Comparison of ENCODE assay signal across 1 cellular context in genomic region chr1:207316141-207316540, GRCh38.
TF ChIP-seq lines count a peak whose summit lies in the region.

No MANE protein-coding gene starts in this region.

TF ChIP-seq in HCT116, 20 proteins besides CTCF, POLR2A, EP300 and RAD21 (continued from another document):
- no peak for TF ChIP-seq REST (IDR thresholded peaks at IDR 0.05; ENCODE audit: low read depth)
- TF ChIP-seq CEBPB (IDR thresholded peaks at IDR 0.05; ENCODE audit: low read depth): no peak
- TF ChIP-seq SRF (IDR thresholded peaks at IDR 0.05; ENCODE audit: low read depth): no peak
- no peak for TF ChIP-seq FOSL1 (IDR thresholded peaks at IDR 0.05; ENCODE audit: low read depth)
- TF ChIP-seq, protein P1, sequence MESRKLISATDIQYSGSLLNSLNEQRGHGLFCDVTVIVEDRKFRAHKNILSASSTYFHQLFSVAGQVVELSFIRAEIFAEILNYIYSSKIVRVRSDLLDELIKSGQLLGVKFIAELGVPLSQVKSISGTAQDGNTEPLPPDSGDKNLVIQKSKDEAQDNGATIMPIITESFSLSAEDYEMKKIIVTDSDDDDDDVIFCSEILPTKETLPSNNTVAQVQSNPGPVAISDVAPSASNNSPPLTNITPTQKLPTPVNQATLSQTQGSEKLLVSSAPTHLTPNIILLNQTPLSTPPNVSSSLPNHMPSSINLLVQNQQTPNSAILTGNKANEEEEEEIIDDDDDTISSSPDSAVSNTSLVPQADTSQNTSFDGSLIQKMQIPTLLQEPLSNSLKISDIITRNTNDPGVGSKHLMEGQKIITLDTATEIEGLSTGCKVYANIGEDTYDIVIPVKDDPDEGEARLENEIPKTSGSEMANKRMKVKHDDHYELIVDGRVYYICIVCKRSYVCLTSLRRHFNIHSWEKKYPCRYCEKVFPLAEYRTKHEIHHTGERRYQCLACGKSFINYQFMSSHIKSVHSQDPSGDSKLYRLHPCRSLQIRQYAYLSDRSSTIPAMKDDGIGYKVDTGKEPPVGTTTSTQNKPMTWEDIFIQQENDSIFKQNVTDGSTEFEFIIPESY (IDR thresholded peaks at IDR 0.05; ENCODE audit: extremely low read depth, insufficient replicate concordance, low read length): no peak
- TF ChIP-seq YY1 (IDR thresholded peaks at IDR 0.05; ENCODE audit: extremely low read depth, insufficient replicate concordance, low read depth, low read length): no peak
- TF ChIP-seq, protein P2, sequence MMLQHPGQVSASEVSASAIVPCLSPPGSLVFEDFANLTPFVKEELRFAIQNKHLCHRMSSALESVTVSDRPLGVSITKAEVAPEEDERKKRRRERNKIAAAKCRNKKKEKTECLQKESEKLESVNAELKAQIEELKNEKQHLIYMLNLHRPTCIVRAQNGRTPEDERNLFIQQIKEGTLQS (IDR thresholded peaks at IDR 0.05): no peak
